In genomic region chr17:58219789-58220183, GRCh38 we compare ENCODE assay signal across 9 cellular contexts. TPM values are rescaled to one million over a fixed set of nuclear protein-coding genes. Genes with fewer than 3 reads are reported as not detected.
DNase-seq lines count a peak whose midpoint lies in the region; ATAC-seq and TF ChIP-seq lines count a peak whose summit lies in the region.
"Had no signal": no experiment of that assay in that cellular context is flagged by ENCODE, and none has a peak within 500 bp of the region (broad histone marks: within the 10 kb centered on the region; RNA-seq: fewer than 3 reads in every experiment).

No MANE protein-coding gene starts in this region.

- peaks cover 2% of the 10 kb centered on the region for H3K27me3 Mint-ChIP-seq in memory B cell

- peak overlapping the region; percentile 93 for H3K4me3 Mint-ChIP-seq in memory B cell

- peak in 1 of 2 donors; percentile 7 for ATAC-seq in right cardiac atrium
- no peak for ATAC-seq in memory B cell (ENCODE audit: low read depth)

- H3K27ac ChIP-seq in right cardiac atrium (ENCODE audit: low read length) (peak overlapping the region; percentile 3), ascending aorta (peak overlapping the region; percentile 56 to 67), vagina (peak overlapping the region; percentile 71)

- no peak for TF ChIP-seq POLR2A in vagina (IDR thresholded peaks at IDR 0.05)

- no peaks in the 10 kb centered on the region for H3K36me3 Mint-ChIP-seq in memory B cell

- no peak for TF ChIP-seq CTCF in ascending aorta (IDR thresholded peaks at IDR 0.05)
- TF ChIP-seq CTCF in vagina (IDR thresholded peaks at IDR 0.05): no peak

- H3K9me3 ChIP-seq in right cardiac atrium (ENCODE audit: control insufficient read depth, low read length) (no peaks in the 10 kb centered on the region), ascending aorta (no peaks in the 10 kb centered on the region), vagina (no peaks in the 10 kb centered on the region)

- H3K4me3 ChIP-seq in right cardiac atrium (ENCODE audit: low read length) (peak overlapping the region; percentile 74), ascending aorta (peak overlapping the region; percentile 58 to 65), vagina (peak overlapping the region; percentile 60 to 82)

- DNase-seq in right cardiac atrium (no peak), cardiac septum (ENCODE audit: low spot score) (no peak), ascending aorta (ENCODE audit: low spot score in 2 of 2) (no peak), memory B cell (ENCODE audit: low spot score in 2 of 2) (no peak), vagina (ENCODE audit: extremely low spot score in 2 of 2) (no peak), cerebellar cortex (ENCODE audit: low spot score) (no peak), NCI-H1105 treated with DMSO at 0.1 percent for 48 hours (lab: John Stamatoyannopoulos, UW) (no peak)
- no peak for DNase-seq in activated CD4-positive, alpha-beta T cell treated with anti-CD3 and anti-CD28 coated beads, Interleukin-2, amount 50 U/mL, for 48 hours

- H3K27me3 ChIP-seq in right cardiac atrium (ENCODE audit: control insufficient read depth, insufficient read depth): no peaks in the 10 kb centered on the region
- H3K27me3 ChIP-seq in ascending aorta: no peaks in the 10 kb centered on the region
- H3K27me3 ChIP-seq in vagina: no peaks in the 10 kb centered on the region

- H3K9me3 Mint-ChIP-seq in memory B cell: no peaks in the 10 kb centered on the region

- H3K4me1 ChIP-seq in right cardiac atrium (ENCODE audit: control insufficient read depth, insufficient read depth, low read length) (peaks cover 3% of the 10 kb centered on the region), ascending aorta (no peaks in the 10 kb centered on the region), vagina (peaks cover 8% of the 10 kb centered on the region)

- H3K27ac Mint-ChIP-seq in memory B cell: peak overlapping the region; percentile 100

- intact Hi-C loops in right cardiac atrium (cut with DNase I) (no loop called here), cardiac septum (cut with DNase I) (loop anchor here (5.0 kb wide), 1 partner anchor 133 kb away; the partner anchor contains the start of gene SUPT4H1), ascending aorta (cut with DNase I) (loop anchor here (1.0 to 5.0 kb wide), 5 partner anchors 133 to 411 kb away; partner anchors contain the start of genes MRPS23, SRSF1 and SUPT4H1), vagina (cut with DNase I) (no loop called here)

- H3K36me3 ChIP-seq in ascending aorta (peaks cover 0 to 8% of the 10 kb centered on the region in 2 donors), vagina (peaks cover 0 to 8% of the 10 kb centered on the region in 2 donors)

- H3K4me1 Mint-ChIP-seq in memory B cell: peaks cover 18% of the 10 kb centered on the region

- WGBS in right cardiac atrium: 58% methylated on average over 7 of the region's 7 CpGs

RNA-seq across cellular contexts. Expression of gene MKS1, which starts 0.7 kb away (rescaled TPM):
- total RNA-seq in right cardiac atrium (10 to 100 TPM in 1 of 4 donors, 1 to 10 TPM in 3; 5.6 to 11.4 (median 7.2) TPM), cardiac septum (9.3 TPM), ascending aorta (1.5 TPM), vagina (13.0 TPM)
- polyA plus RNA-seq in right cardiac atrium: 5.9 TPM

RNA-seq across cellular contexts. Expression of gene LPO, which starts 18.6 kb away (rescaled TPM):
- not detected for total RNA-seq in right cardiac atrium
- 0.29 TPM for polyA plus RNA-seq in right cardiac atrium
- not detected for total RNA-seq in cardiac septum
- total RNA-seq in ascending aorta: not detected
- total RNA-seq in vagina: not detected
- total RNA-seq: activated CD8-positive, alpha-beta memory T cell treated with anti-CD3 and anti-CD28 coated beads for 36 hours had no signal

RNA-seq across cellular contexts. Expression of gene EPX, which starts 27.3 kb away (rescaled TPM):
- total RNA-seq in right cardiac atrium (not detected), cardiac septum (not detected), ascending aorta (not detected), vagina (not detected)
- polyA plus RNA-seq in right cardiac atrium: not detected
- total RNA-seq: activated CD8-positive, alpha-beta memory T cell treated with anti-CD3 and anti-CD28 coated beads for 36 hours had no signal

RNA-seq across cellular contexts. Expression of gene OR4D2, which starts 53.0 kb away (rescaled TPM):
- total RNA-seq in right cardiac atrium: not detected
- not detected for polyA plus RNA-seq in right cardiac atrium
- not detected for total RNA-seq in cardiac septum
- not detected for total RNA-seq in ascending aorta
- not detected for total RNA-seq in vagina
- total RNA-seq: activated CD8-positive, alpha-beta memory T cell treated with anti-CD3 and anti-CD28 coated beads for 36 hours had no signal

Comparison
In these comparisons a context has a peak if more than half of its experiments do, and no peak if none do; other contexts are left out.
1. intact Hi-C loops: an anchor here in cardiac septum (5.0 kb wide) and ascending aorta (1.0 to 5.0 kb wide); none called in right cardiac atrium and vagina.
2. H3K27ac ChIP-seq: peak in every context shown above with its lines; median percentile 71 in vagina; 62 in ascending aorta; 3 in right cardiac atrium.